Comparison of ENCODE assay signal across 8 cellular contexts in genomic region chr1:7960867-7961198, GRCh38. TPM values are rescaled to one million over a fixed set of nuclear protein-coding genes. Genes with fewer than 3 reads are reported as not detected.
A peak's percentile ranks its signal among the peaks of the same experiment; 100 is the strongest.
DNase-seq lines count a peak whose midpoint lies in the region; FAIRE-seq and TF ChIP-seq lines count a peak whose summit lies in the region.

No MANE protein-coding gene starts in this region.

- H3K4me1 Mint-ChIP-seq in activated T-cell treated with anti-CD3 and anti-CD28 coated beads, Interleukin-2, amount 50 U/mL, for 24 hours (ENCODE audit: low read depth): peaks cover 63% of the 10 kb centered on the region
- H3K4me1 Mint-ChIP-seq in astrocyte (ENCODE audit: low read depth, unreplicated experiment): peaks cover 21% of the 10 kb centered on the region

- H3K27ac ChIP-seq in astrocyte (ENCODE audit: low read depth, low read length): peak overlapping the region; percentile 86
- H3K27ac ChIP-seq in thyroid gland: peak overlapping the region; percentile 72 to 96 (median 87)

- H3K27me3 ChIP-seq in astrocyte (ENCODE audit: insufficient read depth, low read length) (no peaks in the 10 kb centered on the region), thyroid gland (no peaks in the 10 kb centered on the region)

- no peaks in the 10 kb centered on the region for H3K9me3 Mint-ChIP-seq in activated T-cell treated with anti-CD3 and anti-CD28 coated beads, Interleukin-2, amount 50 U/mL, for 24 hours
- H3K9me3 Mint-ChIP-seq in astrocyte (ENCODE audit: unreplicated experiment): no peaks in the 10 kb centered on the region

- peaks cover 40% of the 10 kb centered on the region for H3K79me2 ChIP-seq in astrocyte (ENCODE audit: insufficient read depth, low read length)

- peaks cover 15% of the 10 kb centered on the region for H4K20me1 ChIP-seq in astrocyte (ENCODE audit: insufficient read depth, low read length)

- TF ChIP-seq POLR2A in lower leg skin (IDR thresholded peaks at IDR 0.05) (no peak), thyroid gland (IDR thresholded peaks at IDR 0.05) (no peak)

- H3K9ac ChIP-seq in astrocyte (ENCODE audit: low read length): peak overlapping the region; percentile 92

- H3K36me3 Mint-ChIP-seq in activated T-cell treated with anti-CD3 and anti-CD28 coated beads, Interleukin-2, amount 50 U/mL, for 24 hours (ENCODE audit: low read depth): peaks cover 53% of the 10 kb centered on the region
- peaks cover 2% of the 10 kb centered on the region for H3K36me3 Mint-ChIP-seq in astrocyte (ENCODE audit: low read depth, unreplicated experiment)

- peak overlapping the region; percentile 89 for H3K4me2 ChIP-seq in astrocyte (ENCODE audit: low read length)

- FAIRE-seq in astrocyte (lab: Jason Lieb, UNC): no peak

- intact Hi-C loops in lower leg skin (cut with DNase I; ENCODE audit: low total_unique reads) (no loop called here), thyroid gland (cut with DNase I) (no loop called here)

- H3K9me3 ChIP-seq in astrocyte (ENCODE audit: insufficient read depth, low read depth, low read length) (no peaks in the 10 kb centered on the region), thyroid gland (no peaks in the 10 kb centered on the region)

- WGBS in lower leg skin, 2 donors: 0 to 1% methylated on average over 3 of the region's 3 CpGs
- WGBS in thyroid gland, 2 donors: 2% methylated on average over 3 of the region's 3 CpGs

- H3K36me3 ChIP-seq in astrocyte (ENCODE audit: insufficient read depth, low read length) (peaks cover 18% of the 10 kb centered on the region), thyroid gland (peaks cover 15 to 19% of the 10 kb centered on the region in 2 donors)

- H3K4me3 ChIP-seq in astrocyte (ENCODE audit: insufficient read depth, low read depth, low read length) (peak overlapping the region; percentile 87), lower leg skin (ENCODE audit: low read depth, poor library complexity, severe bottlenecking) (peak overlapping the region; percentile 70), thyroid gland (replicated peaks in 1 of 3) (peak overlapping the region; percentile 49 to 65 (median 59))

- peaks cover 4% of the 10 kb centered on the region for H3K4me1 ChIP-seq in astrocyte (ENCODE audit: insufficient read depth, low read length)
- H3K4me1 ChIP-seq in thyroid gland: peaks cover 11 to 22% of the 10 kb centered on the region in 2 donors

- H2AFZ ChIP-seq in astrocyte (ENCODE audit: low read depth, low read length): peak overlapping the region; percentile 72

- DNase-seq in activated T-cell treated with anti-CD3 and anti-CD28 coated beads, Interleukin-2, amount 50 U/mL, for 24 hours: no peak
- DNase-seq in activated T-cell treated with anti-CD3 and anti-CD28 coated beads for 4 hours (no peak), astrocyte (ENCODE audit: low read depth) (no peak), lower leg skin (ENCODE audit: low spot score in 2 of 2) (peak in 1 of 2 donors; percentile 9), thyroid gland (no peak), nucleus accumbens (lab: John Stamatoyannopoulos, UW) (no peak), middle frontal gyrus (ENCODE audit: extremely low spot score, low spot score) (no peak)
- no peak for DNase-seq in activated effector memory CD4-positive, alpha-beta T cell treated with anti-CD3 and anti-CD28 coated beads, Interleukin-2, amount 50 U/mL, for 16 hours

- no peak for TF ChIP-seq CTCF in astrocyte (IDR thresholded peaks at IDR 0.05; ENCODE audit: insufficient read depth, low read depth, low read length)
- no peak for TF ChIP-seq CTCF in lower leg skin (IDR thresholded peaks at IDR 0.05)
- TF ChIP-seq CTCF in thyroid gland (IDR thresholded peaks at IDR 0.05): no peak

- H3K27me3 Mint-ChIP-seq in activated T-cell treated with anti-CD3 and anti-CD28 coated beads, Interleukin-2, amount 50 U/mL, for 24 hours: no peaks in the 10 kb centered on the region
- H3K27me3 Mint-ChIP-seq in astrocyte (ENCODE audit: low read depth, unreplicated experiment): no peaks in the 10 kb centered on the region

- H3K27ac Mint-ChIP-seq in activated T-cell treated with anti-CD3 and anti-CD28 coated beads, Interleukin-2, amount 50 U/mL, for 24 hours: peak overlapping the region; percentile 99
- H3K27ac Mint-ChIP-seq in astrocyte (ENCODE audit: unreplicated experiment): peak overlapping the region; percentile 92

- H3K4me3 Mint-ChIP-seq in activated T-cell treated with anti-CD3 and anti-CD28 coated beads, Interleukin-2, amount 50 U/mL, for 24 hours: peak overlapping the region; percentile 99
- H3K4me3 Mint-ChIP-seq in astrocyte (ENCODE audit: unreplicated experiment): peak overlapping the region; percentile 97

RNA-seq across cellular contexts. Expression of gene PARK7, which starts 0.7 kb away (rescaled TPM):
- total RNA-seq in astrocyte (268 and 282 TPM in 2 replicates), lower leg skin (10 to 100 TPM; 74.8 to 94.0 (median 87.8) TPM), thyroid gland (100 to 1,000 TPM; 222 to 327 (median 257) TPM)

RNA-seq across cellular contexts. Expression of gene TNFRSF9, which starts 20.2 kb away (rescaled TPM):
- 2.8 and 3.4 TPM in 2 replicates for total RNA-seq in astrocyte
- under 1 TPM in 1 of 4 donors, not detected in 3; 0.29 TPM for total RNA-seq in lower leg skin
- under 1 TPM in 1 of 4 donors, not detected in 3; 0.10 TPM for total RNA-seq in thyroid gland
